ENCODE assay signal across 8 cellular contexts in the genomic region with DNA sequence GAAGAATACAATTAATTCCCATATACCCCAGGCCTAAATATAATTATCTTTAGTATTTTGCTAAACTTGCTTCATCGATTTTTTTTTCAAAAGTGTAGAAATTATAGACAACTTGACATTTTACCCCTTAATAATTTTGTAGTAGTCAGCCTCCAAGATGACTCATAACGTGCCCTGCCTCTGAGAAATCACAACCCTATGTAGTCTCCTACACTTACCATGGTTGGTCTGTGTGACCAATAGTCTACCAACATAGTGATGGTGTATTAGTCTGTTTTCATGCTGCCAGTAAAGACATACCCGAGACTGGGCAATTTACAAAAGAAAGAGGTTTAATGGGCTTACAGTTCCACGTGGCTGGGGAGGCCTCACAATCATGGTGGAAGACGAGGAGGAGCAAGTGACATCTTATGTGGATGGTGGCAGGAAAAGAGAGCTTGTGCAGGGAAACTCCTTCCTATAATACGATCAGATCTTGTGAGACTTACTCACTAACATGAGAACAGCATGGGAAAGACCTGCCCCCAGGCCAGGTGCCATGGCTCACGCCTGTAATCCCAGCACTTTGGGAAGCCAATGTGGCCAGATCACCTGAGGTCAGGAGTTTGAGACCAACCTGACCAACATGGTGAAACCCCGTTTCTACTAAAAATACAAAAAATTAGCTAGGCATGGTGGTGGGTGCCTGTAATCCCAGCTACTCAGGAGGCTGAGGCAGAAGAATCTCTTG. TPM values are rescaled to one million over a fixed set of nuclear protein-coding genes. Genes with fewer than 3 reads are reported as not detected.
DNase-seq lines count a peak whose midpoint lies in the region; ATAC-seq, FAIRE-seq and TF ChIP-seq lines count a peak whose summit lies in the region.
"Not testable (repeated sequence)": the region's sequence is repeated elsewhere in the genome, so short reads cannot be mapped to it uniquely, and the experiment has no call there.

No MANE protein-coding gene starts in this region.

- not testable (repeated sequence) for H3K4me3 ChIP-seq in astrocyte of the spinal cord (ENCODE audit: low read depth, low read length); kidney (ENCODE audit: low read length in 2 of 2); transverse colon

- not testable (repeated sequence) for H3K9ac ChIP-seq in kidney (ENCODE audit: low read length in 2 of 2)

- TF ChIP-seq EP300 in transverse colon (IDR thresholded peaks at IDR 0.05; ENCODE audit: low read depth), result not testable (repeated sequence)

- not testable (repeated sequence) for H3K36me3 ChIP-seq in kidney (ENCODE audit: control insufficient read depth in 1 of 2, insufficient read depth in 2 of 2, low read length in 2 of 2); transverse colon

- intact Hi-C loops in kidney (cut with DNase I); transverse colon (cut with DNase I; ENCODE audit: low total_unique reads): not testable (repeated sequence)

- not testable (repeated sequence) for TF ChIP-seq POLR2A in GM18505 (IDR thresholded peaks at IDR 0.05; ENCODE audit: borderline replicate concordance, extremely low read depth, insufficient read depth, insufficient read length); transverse colon (IDR thresholded peaks at IDR 0.05)

- not testable (repeated sequence) for H3K27me3 ChIP-seq in transverse colon

- in situ Hi-C loops in astrocyte of the spinal cord (cut with HindIII; ENCODE audit: low sequenced_read_pairs); transverse colon (cut with MboI; ENCODE audit: low pct_ligation_motif_present in 1 of 4, low pct_unique_long_range_greater_than_20kb in 1 of 4, low sequenced_read_pairs in 3 of 4): not testable (repeated sequence)

- H3K27ac ChIP-seq in kidney (ENCODE audit: low read depth in 2 of 2, low read length in 2 of 2) (peak overlapping the region; percentile 45 to 85), transverse colon (peak overlapping the region in 3 of 4 donors; percentile 24 to 46 (median 45))

- not testable (repeated sequence) for H3K9me3 ChIP-seq in kidney (ENCODE audit: control insufficient read depth in 1 of 2, low read length in 2 of 2); transverse colon

- WGBS in transverse colon (ENCODE audit: low coverage in 1 of 2), 2 donors, result 75 to 83% methylated on average over 6 to 8 of the region's 8 CpGs

- ATAC-seq in GM18505 (IDR thresholded peaks at IDR 0.05; ENCODE audit: unreplicated experiment) (peak; percentile 69), HG02759 (IDR thresholded peaks at IDR 0.05; ENCODE audit: unreplicated experiment) (peak; percentile 42), HG03432 (IDR thresholded peaks at IDR 0.05; ENCODE audit: unreplicated experiment) (peak; percentile 53)

- DNase-seq in GM20000 (ENCODE audit: low spot score), result peak; percentile 44
- peak; percentile 44 for DNase-seq in RCC 7860 (ENCODE audit: low spot score)
- peak; percentile 41 for DNase-seq in astrocyte of the spinal cord (ENCODE audit: low read depth, low spot score)
- not testable (repeated sequence) for DNase-seq in kidney, transverse colon

- H3K4me1 ChIP-seq in kidney (ENCODE audit: control insufficient read depth in 1 of 2, insufficient read depth in 1 of 2, low read depth in 1 of 2, low read length in 2 of 2), result peaks cover 7 to 11% of the 10 kb centered on the region in 2 donors
- H3K4me1 ChIP-seq in transverse colon, result peaks cover 0 to 19% (median 9%) of the 10 kb centered on the region in 4 donors

- not testable (repeated sequence) for TF ChIP-seq CTCF in GM20000 (IDR thresholded peaks at IDR 0.05; ENCODE audit: extremely low read depth, missing control alignments); astrocyte of the spinal cord (IDR thresholded peaks at IDR 0.05; ENCODE audit: low read depth, low read length); kidney (IDR thresholded peaks at IDR 0.05; ENCODE audit: borderline replicate concordance, extremely low read depth, insufficient read depth); transverse colon (IDR thresholded peaks at IDR 0.05)

- FAIRE-seq in RCC 7860 (lab: Jason Lieb, UNC); kidney (lab: Jason Lieb, UNC): not testable (repeated sequence)

RNA-seq across cellular contexts. Expression of gene CMBL, which starts 3.3 kb away (rescaled TPM):
- total RNA-seq in kidney (36.6 TPM), transverse colon (10 to 100 TPM; 36.6 to 87.6 (median 60.9) TPM)
- 243 TPM for polyA plus RNA-seq in kidney (ENCODE audit: insufficient read depth, low read depth, low replicate concordance)

RNA-seq across cellular contexts. Expression of gene MARCHF6, which starts 42.5 kb away (rescaled TPM):
- total RNA-seq in kidney (177 TPM), transverse colon (100 to 1,000 TPM in 3 of 4 donors, 10 to 100 TPM in 1; 93.5 to 177 (median 111) TPM)
- 70.4 TPM for polyA plus RNA-seq in kidney (ENCODE audit: insufficient read depth, low read depth, low replicate concordance)
